13 cellular contexts compared by ENCODE assay signal in genomic region chr9:13485068-13485596, GRCh38.
A peak's percentile ranks its signal among the peaks of the same experiment; 100 is the strongest.
DNase-seq lines count a peak whose midpoint lies in the region; ATAC-seq and TF ChIP-seq lines count a peak whose summit lies in the region.
"Had no signal": no experiment of that assay in that cellular context is flagged by ENCODE, and none has a peak within 500 bp of the region (broad histone marks: within the 10 kb centered on the region; RNA-seq: fewer than 3 reads in every experiment).

No MANE protein-coding gene starts in this region.

- in situ Hi-C loops in GM13977 (cut with MboI; ENCODE audit: low pct_unique_long_range_greater_than_20kb, low sequenced_read_pairs, unreplicated experiment) = no loop called here

- H3K36me3 Mint-ChIP-seq in activated T-cell treated with anti-CD3 and anti-CD28 coated beads, Interleukin-2, amount 50 U/mL, for 24 hours (ENCODE audit: low read depth) = no peaks in the 10 kb centered on the region
- H3K36me3 Mint-ChIP-seq: CD8-positive, alpha-beta T cell had no signal

- DNase-seq in EH (ENCODE audit: low read depth) (peak; percentile 6), astrocyte of the hippocampus (ENCODE audit: low read depth, low spot score) (peak; percentile 77), left cardiac atrium (peak; percentile 66), sciatic nerve (ENCODE audit: low spot score) (peak; percentile 63), T-helper 9 cell (no peak), GM13977 (ENCODE audit: low spot score) (no peak), Ammon's horn (ENCODE audit: low spot score) (no peak)
- DNase-seq in activated T-cell treated with anti-CD3 and anti-CD28 coated beads, Interleukin-2, amount 50 U/mL, for 24 hours = no peak
- DNase-seq: activated T-cell treated with anti-CD3 and anti-CD28 coated beads, Interleukin-2, amount 50 U/mL, for 48 hours; CD8-positive, alpha-beta T cell; cortex of kidney; NCI-H2029; nucleus accumbens had no signal

- peak; percentile 97 to 98 for ATAC-seq in left cardiac atrium
- peak; percentile 95 for ATAC-seq in sciatic nerve
- ATAC-seq: CD8-positive, alpha-beta T cell had no signal

- intact Hi-C loops in left cardiac atrium (cut with DNase I) = no loop called here
- intact Hi-C loops in sciatic nerve (cut with DNase I) = no loop called here

- no peaks in the 10 kb centered on the region for H3K27me3 Mint-ChIP-seq in activated T-cell treated with anti-CD3 and anti-CD28 coated beads, Interleukin-2, amount 50 U/mL, for 24 hours

- H3K4me1 Mint-ChIP-seq in activated T-cell treated with anti-CD3 and anti-CD28 coated beads, Interleukin-2, amount 50 U/mL, for 24 hours (ENCODE audit: low read depth) = no peaks in the 10 kb centered on the region

- H3K9me3 Mint-ChIP-seq in activated T-cell treated with anti-CD3 and anti-CD28 coated beads, Interleukin-2, amount 50 U/mL, for 24 hours = peaks cover 5% of the 10 kb centered on the region

- no peak for TF ChIP-seq CTCF in GM13977 (IDR thresholded peaks at IDR 0.05; ENCODE audit: extremely low read depth, insufficient read depth, missing control alignments)

- no peak overlapping the region for H3K4me3 Mint-ChIP-seq in activated T-cell treated with anti-CD3 and anti-CD28 coated beads, Interleukin-2, amount 50 U/mL, for 24 hours
- H3K4me3 Mint-ChIP-seq: CD8-positive, alpha-beta T cell had no signal

- no peak overlapping the region for H3K27ac Mint-ChIP-seq in activated T-cell treated with anti-CD3 and anti-CD28 coated beads, Interleukin-2, amount 50 U/mL, for 24 hours
- H3K27ac Mint-ChIP-seq: CD8-positive, alpha-beta T cell had no signal

Comparison
In these comparisons a context has a peak if more than half of its experiments do, and no peak if none do; other contexts are left out.
1. DNase-seq: peak in EH (single experiment), astrocyte of the hippocampus (single experiment), left cardiac atrium (single experiment) and sciatic nerve (single experiment); none in T-helper 9 cell (single experiment), GM13977 (single experiment), Ammon's horn (single experiment) and activated T-cell treated with anti-CD3 and anti-CD28 coated beads, Interleukin-2, amount 50 U/mL, for 24 hours (single experiment).